Comparison of ENCODE assay signal across 23 cellular contexts in genomic region chr5:175692235-175692995, GRCh38. TPM values are rescaled to one million over a fixed set of nuclear protein-coding genes. Genes with fewer than 3 reads are reported as not detected.
A peak's percentile ranks its signal among the peaks of the same experiment; 100 is the strongest.
DNase-seq lines count a peak whose midpoint lies in the region; TF ChIP-seq lines count a peak whose summit lies in the region.
"Had no signal": no experiment of that assay in that cellular context is flagged by ENCODE, and none has a peak within 500 bp of the region (broad histone marks: within the 10 kb centered on the region; RNA-seq: fewer than 3 reads in every experiment).

No MANE protein-coding gene starts in this region.

- H3K4me1 Mint-ChIP-seq in CD14-positive monocyte: peaks cover 96% of the 10 kb centered on the region

- DNase-seq in CD14-positive monocyte (ENCODE audit: low spot score) (peak; percentile 1), HL-60 (ENCODE audit: low read depth in 1 of 2, low spot score in 1 of 2) (no peak), posterior vena cava (ENCODE audit: low spot score) (peak; percentile 60), SHP77 (lab: John Stamatoyannopoulos, UW) (no peak), EL (no peak), NCI-H2171 treated with DMSO at 0.1 percent for 48 hours (lab: John Stamatoyannopoulos, UW) (no peak)
- DNase-seq: activated CD4-positive, CD25-positive, alpha-beta regulatory T cell; activated CD8-positive, alpha-beta T cell treated with anti-CD3 and anti-CD28 coated beads, Interleukin-2, amount 10 ng/mL, durations not matched to agents 7 days and 5 days; activated T-cell treated with anti-CD3 and anti-CD28 coated beads, Interleukin-2, amount 50 U/mL, for 24 hours; COR-L47; DND-41; HCEC 1CT; lower lobe of right lung; NCI-H1417; NK-92 treated with Interleukin-12 subunit alpha and Interleukin-12 subunit beta, amount 100 ng/mL, for 24 hours; nucleus accumbens; T1000 had no signal

- H3K36me3 Mint-ChIP-seq in CD14-positive monocyte: peaks cover 29 to 76% of the 10 kb centered on the region in 2 donors

- H3K27ac Mint-ChIP-seq in CD14-positive monocyte: peak overlapping the region; percentile 88 to 98 (median 93)
- H3K27ac Mint-ChIP-seq: activated CD8-positive, alpha-beta T cell treated with anti-CD3 and anti-CD28 coated beads, Interleukin-2, amount 10 ng/mL, durations not matched to agents 7 days and 5 days had no signal

- peaks cover 0 to 2% (median 1%) of the 10 kb centered on the region in 3 donors for H3K27me3 Mint-ChIP-seq in CD14-positive monocyte (ENCODE audit: low read depth in 3 of 3)
- H3K27me3 Mint-ChIP-seq: activated T-cell treated with anti-CD3 and anti-CD28 coated beads, Interleukin-2, amount 50 U/mL, for 24 hours had no signal

- H3K4me3 ChIP-seq in HL-60 (replicated peaks; ENCODE audit: insufficient read depth, low read length): no peak overlapping the region
- H3K4me3 ChIP-seq: hepatocyte, lower lobe of right lung, Peyer's patch, thoracic aorta had no signal

- peak overlapping the region in 1 of 2 donors; percentile 75 for H3K4me3 Mint-ChIP-seq in CD14-positive monocyte
- H3K4me3 Mint-ChIP-seq: activated CD8-positive, alpha-beta T cell treated with anti-CD3 and anti-CD28 coated beads, Interleukin-2, amount 10 ng/mL, durations not matched to agents 7 days and 5 days; activated T-cell treated with anti-CD3 and anti-CD28 coated beads, Interleukin-2, amount 50 U/mL, for 24 hours had no signal

- peaks cover 0 to 9% (median 3%) of the 10 kb centered on the region in 7 donors for H3K9me3 Mint-ChIP-seq in CD14-positive monocyte
- H3K9me3 Mint-ChIP-seq: activated T-cell treated with anti-CD3 and anti-CD28 coated beads, Interleukin-2, amount 50 U/mL, for 24 hours had no signal

- H3K27ac ChIP-seq in HL-60 (replicated peaks) (peak overlapping the region; percentile 88), cingulate gyrus (ENCODE audit: low read depth, low read length) (peak overlapping the region; percentile 39)
- H3K27ac ChIP-seq: hepatocyte, lower lobe of right lung had no signal

- intact Hi-C loops in CD14-positive monocyte (cut with micrococcal nuclease): loop anchor here (5.0 to 10.0 kb wide), 2 partner anchors 35 to 78 kb away; partner anchors contain the start of gene HRH2 (in 2 of the 2)
- intact Hi-C loops in posterior vena cava (cut with DNase I): loop anchor here in 1 of 2 donors (10.0 kb wide), 1 partner anchor 158 kb away; no protein-coding TSS in a partner anchor

- no peaks in the 10 kb centered on the region for H3K27me3 ChIP-seq in HL-60 (ENCODE audit: insufficient read depth, poor library complexity, severe bottlenecking)
- H3K27me3 ChIP-seq: hepatocyte, Peyer's patch had no signal

- TF ChIP-seq CTCF in CD14-positive monocyte (IDR thresholded peaks at IDR 0.05) (no peak), HL-60 (IDR thresholded peaks at IDR 0.05; ENCODE audit: insufficient read depth, low read length) (no peak)

RNA-seq across cellular contexts. Expression of gene HRH2, which starts 34.5 kb away (rescaled TPM):
- 10 to 100 TPM; 10.6 to 25.5 TPM for polyA plus RNA-seq in CD14-positive monocyte
- 1 to 10 TPM; 6.9 to 8.2 TPM for total RNA-seq in posterior vena cava
- total RNA-seq: fibroblast of villous mesenchyme, NCI-H460 had no signal

Comparison
In these comparisons a context has a peak if more than half of its experiments do, and no peak if none do; other contexts are left out.
1. DNase-seq: peak in CD14-positive monocyte (single experiment) and posterior vena cava (single experiment); none in HL-60 (0 of 2), SHP77 (0 of 2), EL (single experiment) and NCI-H2171 treated with DMSO at 0.1 percent for 48 hours (single experiment).